In the genomic region with DNA sequence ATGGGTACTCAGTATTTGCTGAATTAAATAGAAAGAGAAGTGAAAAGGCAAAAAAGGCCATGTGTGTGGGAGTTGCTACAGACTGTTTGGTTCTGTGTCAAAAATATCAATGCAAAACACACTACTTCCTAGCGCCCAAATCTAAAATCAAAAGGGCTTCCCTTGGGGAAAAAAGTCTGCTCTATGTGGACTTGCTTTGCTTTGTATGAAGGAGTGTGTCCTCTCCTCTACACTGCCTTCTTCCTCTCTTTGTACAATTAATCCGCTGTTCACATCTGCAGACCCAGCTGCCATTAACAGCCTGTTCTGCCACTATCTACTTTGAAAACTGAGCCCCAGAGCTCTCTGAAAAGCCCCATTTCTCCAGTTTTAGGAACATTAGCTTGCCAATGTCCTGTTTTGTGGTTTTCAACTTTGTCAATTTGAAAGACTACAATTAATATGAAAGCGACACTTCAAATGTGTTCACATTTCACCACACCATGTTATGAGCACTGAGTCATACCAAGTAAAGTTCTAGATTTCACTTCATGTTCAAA, we compare ENCODE assay signal across 8 cellular contexts.
A peak's percentile ranks its signal among the peaks of the same experiment; 100 is the strongest.
DNase-seq lines count a peak whose midpoint lies in the region; ATAC-seq and TF ChIP-seq lines count a peak whose summit lies in the region.

No MANE protein-coding gene starts in this region.

- no peaks in the 10 kb centered on the region for H3K36me3 Mint-ChIP-seq in T-cell
- no peaks in the 10 kb centered on the region for H3K36me3 Mint-ChIP-seq in natural killer cell

- H3K4me1 Mint-ChIP-seq in T-cell, result peaks cover 12 to 17% (median 17%) of the 10 kb centered on the region in 3 donors
- H3K4me1 Mint-ChIP-seq in natural killer cell, result peaks cover 21 to 22% of the 10 kb centered on the region in 2 donors

- H3K4me3 Mint-ChIP-seq in T-cell, result peak overlapping the region; percentile 17 to 67 (median 56)
- peak overlapping the region; percentile 85 for H3K4me3 Mint-ChIP-seq in natural killer cell

- CTCF ChIA-PET in T-cell (lab: Charles Lee), result no interaction called here

- intact Hi-C loops in natural killer cell (cut with micrococcal nuclease), result no loop called here

- TF ChIP-seq CTCF in natural killer cell (IDR thresholded peaks at IDR 0.05), result no peak

- peaks cover 8 to 14% of the 10 kb centered on the region in 2 donors for H3K27me3 Mint-ChIP-seq in T-cell
- H3K27me3 Mint-ChIP-seq in natural killer cell (ENCODE audit: low read depth in 2 of 2), result no peaks in the 10 kb centered on the region

- POLR2A ChIA-PET in T-cell (lab: Charles Lee), result no interaction called here

- peak overlapping the region in 1 of 2 donors; percentile 28 for H3K27ac Mint-ChIP-seq in T-cell
- peak overlapping the region; percentile 52 to 88 for H3K27ac Mint-ChIP-seq in natural killer cell

- peak; percentile 89 for ATAC-seq in HG02938 (IDR thresholded peaks at IDR 0.05; ENCODE audit: unreplicated experiment)
- no peak for ATAC-seq in T-cell (replicated peaks in 1 of 4)
- ATAC-seq in natural killer cell, result peak; percentile 37 to 67 (median 44)

- H3K9me3 Mint-ChIP-seq in T-cell, result no peaks in the 10 kb centered on the region
- no peaks in the 10 kb centered on the region for H3K9me3 Mint-ChIP-seq in natural killer cell

- peak; percentile 38 for DNase-seq in SKM-1 treated with dmso at 0.1 percent for 144 hours (lab: John Stamatoyannopoulos, UW; ENCODE audit: unreplicated experiment)
- no peak for DNase-seq in SKM-1 (lab: John Stamatoyannopoulos, UW; ENCODE audit: unreplicated experiment)
- DNase-seq in T-cell, result no peak
- no peak for DNase-seq in natural killer cell
- DNase-seq in COLO829 (ENCODE audit: low spot score), result no peak
- DNase-seq in activated gamma-delta T cell treated with Interleukin-2 at 50 U/mL for 16 hours, result no peak
- no peak for DNase-seq in DMS53 treated with DMSO at 0.1 percent for 48 hours (lab: John Stamatoyannopoulos, UW; ENCODE audit: unreplicated experiment)

Comparison
In these comparisons a context has a peak if more than half of its experiments do, and no peak if none do; other contexts are left out.
1. ATAC-seq: peak in HG02938 (single experiment) and natural killer cell (3 of 3); none in T-cell (0 of 4).